In genomic region chr7:74185016-74185415, GRCh38 we compare ENCODE assay signal across 1 cellular context.
TF ChIP-seq lines count a peak whose summit lies in the region.

No MANE protein-coding gene starts in this region.

TF ChIP-seq in endothelial cell of umbilical vein, 7 proteins besides CTCF, POLR2A, EP300 and RAD21:
- TF ChIP-seq EZH2 (IDR thresholded peaks at IDR 0.05; ENCODE audit: borderline replicate concordance, low read depth, low read length, severe bottlenecking) = no peak
- TF ChIP-seq POLR2AphosphoS5 (IDR thresholded peaks at IDR 0.05; ENCODE audit: insufficient read depth, low read depth, low read length) = no peak
- no peak for TF ChIP-seq MAX (IDR thresholded peaks at IDR 0.05; ENCODE audit: insufficient read depth, insufficient read length)
- no peak for TF ChIP-seq JUN (IDR thresholded peaks at IDR 0.05; ENCODE audit: borderline replicate concordance, insufficient read depth, insufficient read length, low read depth)
- TF ChIP-seq FOS (IDR thresholded peaks at IDR 0.05; ENCODE audit: borderline replicate concordance, insufficient read depth, low read length) = no peak
- TF ChIP-seq MYC (IDR thresholded peaks at IDR 0.05; ENCODE audit: low read depth, low read length) = no peak
- no peak for TF ChIP-seq GATA2 (IDR thresholded peaks at IDR 0.05; ENCODE audit: insufficient read depth, insufficient read length, low read depth, low read length)
TF ChIP-seq in endothelial cell of umbilical vein: peak in this region for 0.
